In genomic region chrX:100819837-100820666, GRCh38 we compare ENCODE assay signal across 8 cellular contexts. TPM values are rescaled to one million over a fixed set of nuclear protein-coding genes. Genes with fewer than 3 reads are reported as not detected.
DNase-seq lines count a peak whose midpoint lies in the region; ATAC-seq and TF ChIP-seq lines count a peak whose summit lies in the region.

Gene CSTF2, plus strand, starts transcription at chrX:100820391. Its CDS starts 26 bp downstream, at chrX:100820417.

- H3K27me3 Mint-ChIP-seq in CD4-positive, CD25-positive, alpha-beta regulatory T cell: no peaks in the 10 kb centered on the region

- no peak for TF ChIP-seq POLR2A in lower leg skin (IDR thresholded peaks at IDR 0.05)

- H3K36me3 Mint-ChIP-seq in CD4-positive, CD25-positive, alpha-beta regulatory T cell: peaks cover 8% of the 10 kb centered on the region

- TF ChIP-seq CTCF in dorsolateral prefrontal cortex (IDR thresholded peaks at IDR 0.05 in 54 of 56, conservative IDR thresholded peaks at IDR 0.05 in 2 of 56; ENCODE audit: low read depth in 1 of 56, partially characterized antibody in 56 of 56): peak in 22 of 56 donors; percentile 5 to 36 (median 20)
- TF ChIP-seq CTCF in lower leg skin (IDR thresholded peaks at IDR 0.05): no peak

- peaks cover 4 to 13% (median 6%) of the 10 kb centered on the region in 4 donors for H3K4me1 Mint-ChIP-seq in CD4-positive, CD25-positive, alpha-beta regulatory T cell

- peak within 1 kb of the TSS; percentile 80 to 91 (median 86) for H3K4me3 Mint-ChIP-seq in CD4-positive, CD25-positive, alpha-beta regulatory T cell

- peak within 1 kb of the TSS; percentile 90 for H3K4me3 ChIP-seq in CD4-positive, CD25-positive, alpha-beta regulatory T cell (ENCODE audit: low read depth, low read length)
- H3K4me3 ChIP-seq in dorsolateral prefrontal cortex (peak within 1 kb of the TSS; percentile 42 to 84 (median 65)), lower leg skin (ENCODE audit: low read depth, poor library complexity, severe bottlenecking) (peak within 1 kb of the TSS; percentile 45)

- no peaks in the 10 kb centered on the region for H3K9me3 Mint-ChIP-seq in CD4-positive, CD25-positive, alpha-beta regulatory T cell

- H3K27me3 ChIP-seq in CD4-positive, CD25-positive, alpha-beta regulatory T cell (ENCODE audit: control insufficient read depth, insufficient read depth, low read length): peaks cover 5% of the 10 kb centered on the region
- peaks cover 0 to 64% (median 15%) of the 10 kb centered on the region in 45 donors for H3K27me3 ChIP-seq in dorsolateral prefrontal cortex

- peaks cover 8% of the 10 kb centered on the region for H3K4me1 ChIP-seq in CD4-positive, CD25-positive, alpha-beta regulatory T cell (ENCODE audit: control insufficient read depth, insufficient read depth, low read length, poor library complexity, severe bottlenecking)

- peak within 1 kb of the TSS; percentile 85 for H3K27ac ChIP-seq in CD4-positive, CD25-positive, alpha-beta regulatory T cell (ENCODE audit: insufficient read depth, low read length, poor library complexity, severe bottlenecking)
- peak within 1 kb of the TSS in 23 of 59 donors; percentile 8 to 72 (median 38) for H3K27ac ChIP-seq in dorsolateral prefrontal cortex

- peak; percentile 66 to 91 (median 86) for DNase-seq in CD4-positive, CD25-positive, alpha-beta regulatory T cell
- DNase-seq in NCI-H748 (lab: John Stamatoyannopoulos, UW; ENCODE audit: unreplicated experiment) (peak; percentile 91), dorsolateral prefrontal cortex (peak; percentile 61 to 86 (median 82)), lower leg skin (ENCODE audit: low spot score in 2 of 2) (peak; percentile 50 to 94)
- DNase-seq in activated CD4-positive, alpha-beta T cell treated with anti-CD3 and anti-CD28 coated beads, Interleukin-2, amount 50 U/mL, for 4 hours: peak; percentile 65 to 69
- DNase-seq in stimulated activated CD4-positive, alpha-beta T cell treated with anti-CD3 and anti-CD28 coated beads, Interleukin-4, amount 100 ng/mL, for 4 hours: peak; percentile 71 to 78

- intact Hi-C loops in dorsolateral prefrontal cortex (cut with DNase I) (no loop called here), lower leg skin (cut with DNase I; ENCODE audit: low total_unique reads) (no loop called here)

- 0 to 33% methylated on average over 11 to 49 of the region's 49 CpGs for WGBS in lower leg skin, 2 donors

- ATAC-seq in CD4-positive, CD25-positive, alpha-beta regulatory T cell (ENCODE audit: low read depth in 2 of 2): peak; percentile 97 to 98
- peak; percentile 98 for ATAC-seq in GM19395 (IDR thresholded peaks at IDR 0.05; ENCODE audit: unreplicated experiment)
- peak; percentile 97 for ATAC-seq in HG03558 (IDR thresholded peaks at IDR 0.05; ENCODE audit: extremely low read depth, unreplicated experiment)

- peak within 1 kb of the TSS; percentile 88 to 93 (median 91) for H3K27ac Mint-ChIP-seq in CD4-positive, CD25-positive, alpha-beta regulatory T cell

- peaks cover 28% of the 10 kb centered on the region for H3K36me3 ChIP-seq in CD4-positive, CD25-positive, alpha-beta regulatory T cell (ENCODE audit: control insufficient read depth, insufficient read depth, low read length)

- no peaks in the 10 kb centered on the region for H3K9me3 ChIP-seq in CD4-positive, CD25-positive, alpha-beta regulatory T cell (ENCODE audit: control insufficient read depth in 2 of 2, low read length in 2 of 2)

RNA-seq across cellular contexts. Expression of gene CSTF2, which starts in this region (rescaled TPM):
- total RNA-seq in CD4-positive, CD25-positive, alpha-beta regulatory T cell: 11.1 TPM
- 10 to 100 TPM; 13.4 to 19.2 (median 16.3) TPM for polyA plus RNA-seq in CD4-positive, CD25-positive, alpha-beta regulatory T cell
- total RNA-seq in dorsolateral prefrontal cortex (10 to 100 TPM; 11.2 to 26.8 (median 16.5) TPM), lower leg skin (10 to 100 TPM in 3 of 4 donors, 1 to 10 TPM in 1; 8.0 to 10.9 (median 10.6) TPM)
